In genomic region chr12:118103601-118104382, GRCh38 we compare ENCODE assay signal across 8 cellular contexts. TPM values are rescaled to one million over a fixed set of nuclear protein-coding genes. Genes with fewer than 3 reads are reported as not detected.
DNase-seq lines count a peak whose midpoint lies in the region; ATAC-seq, FAIRE-seq and TF ChIP-seq lines count a peak whose summit lies in the region.

VSIG10 (minus strand) TSS chr12:118104011; CDS start chr12:118103671, 340 bp downstream.

- no peaks in the 10 kb centered on the region for H3K9me2 ChIP-seq in Karpas-422 (replicated peaks; ENCODE audit: insufficient read depth, low read length)

- no peak for TF ChIP-seq CTCF in cardiac fibroblast (IDR thresholded peaks at IDR 0.05; ENCODE audit: low read depth, low read length)
- TF ChIP-seq CTCF in retinal pigment epithelial cell (conservative IDR thresholded peaks at IDR 0.05; ENCODE audit: low read depth, low read length), result no peak

- H3K36me3 ChIP-seq in Karpas-422 (ENCODE audit: insufficient read depth, low read length) (no peaks in the 10 kb centered on the region), iPS-18a (ENCODE audit: control insufficient read depth, low read depth, low read length) (peaks cover 8% of the 10 kb centered on the region)

- intact Hi-C loops in activated CD4-positive, alpha-beta T cell treated with anti-CD3 and anti-CD28 coated beads for 36 hours (cut with DNase I, micrococcal nuclease), result loop anchor here in 1 of 2 experiments (10.0 kb wide), 1 partner anchor 229 kb away; no protein-coding TSS in a partner anchor

- H3K4me3 ChIP-seq in Karpas-422 (ENCODE audit: low read length) (peak within 1 kb of the TSS; percentile 85), cardiac fibroblast (replicated peaks in 1 of 2; ENCODE audit: low read depth in 2 of 2, low read length in 2 of 2) (peak within 1 kb of the TSS; percentile 72 to 75), iPS-18a (ENCODE audit: low read length) (peak within 1 kb of the TSS; percentile 86), retinal pigment epithelial cell (ENCODE audit: low read length) (peak within 1 kb of the TSS; percentile 72)

- DNase-seq in activated CD4-positive, alpha-beta T cell treated with anti-CD3 and anti-CD28 coated beads for 36 hours, result peak; percentile 35
- DNase-seq in activated CD4-positive, alpha-beta T cell treated with anti-CD3 and anti-CD28 coated beads for 1 hour, result no peak
- DNase-seq in Karpas-422 (peak; percentile 54), cardiac fibroblast (ENCODE audit: low read depth in 2 of 2) (peak; percentile 52 to 68), retinal pigment epithelial cell (ENCODE audit: low read depth) (no peak), GM19239 (ENCODE audit: insufficient read length, low spot score) (no peak)

- H3K36me3 Mint-ChIP-seq in activated CD4-positive, alpha-beta T cell treated with anti-CD3 and anti-CD28 coated beads for 36 hours (ENCODE audit: low read depth), result no peaks in the 10 kb centered on the region

- H3K27me3 Mint-ChIP-seq in activated CD4-positive, alpha-beta T cell treated with anti-CD3 and anti-CD28 coated beads for 36 hours, result peaks cover 19% of the 10 kb centered on the region

- H3K4me1 Mint-ChIP-seq in activated CD4-positive, alpha-beta T cell treated with anti-CD3 and anti-CD28 coated beads for 36 hours, result peaks cover 6% of the 10 kb centered on the region

- H3K27me3 ChIP-seq in Karpas-422 (ENCODE audit: low read length), result no peaks in the 10 kb centered on the region
- H3K27me3 ChIP-seq in iPS-18a (ENCODE audit: control insufficient read depth, insufficient read depth, low read length), result no peaks in the 10 kb centered on the region

- peak within 1 kb of the TSS; percentile 71 for H3K4me3 Mint-ChIP-seq in activated CD4-positive, alpha-beta T cell treated with anti-CD3 and anti-CD28 coated beads for 36 hours

- H3K9me3 Mint-ChIP-seq in activated CD4-positive, alpha-beta T cell treated with anti-CD3 and anti-CD28 coated beads for 36 hours (ENCODE audit: low read depth), result no peaks in the 10 kb centered on the region

- POLR2A ChIA-PET in activated CD4-positive, alpha-beta T cell treated with anti-CD3 and anti-CD28 coated beads for 36 hours (lab: Charles Lee), result interaction anchor here (0.6 kb wide), 1 partner anchor 69 kb away, joined by 3 read pairs; no protein-coding TSS in a partner anchor

- no peak within 1 kb of the TSS for H3K27ac Mint-ChIP-seq in activated CD4-positive, alpha-beta T cell treated with anti-CD3 and anti-CD28 coated beads for 36 hours

- CTCF ChIA-PET in activated CD4-positive, alpha-beta T cell treated with anti-CD3 and anti-CD28 coated beads for 36 hours (lab: Charles Lee), result interaction anchor here (0.9 kb wide), 1 partner anchor 32 kb away, joined by 4 read pairs; the partner anchor contains the start of gene PEBP1

- H3K9ac ChIP-seq in Karpas-422 (ENCODE audit: low read length) (peak within 1 kb of the TSS; percentile 75), iPS-18a (ENCODE audit: low read length) (peak within 1 kb of the TSS; percentile 86)

- FAIRE-seq in GM19239 (lab: Jason Lieb, UNC), result no peak

- H4K20me1 ChIP-seq in Karpas-422 (ENCODE audit: insufficient read depth, low read depth, low read length), result no peaks in the 10 kb centered on the region

- H3K79me2 ChIP-seq in Karpas-422 (ENCODE audit: low read length), result no peaks in the 10 kb centered on the region

- peak within 1 kb of the TSS; percentile 96 for H3K4me2 ChIP-seq in Karpas-422 (ENCODE audit: low read depth, low read length, poor library complexity, severe bottlenecking)

- H3K9me3 ChIP-seq in Karpas-422 (ENCODE audit: low read length) (no peaks in the 10 kb centered on the region), iPS-18a (ENCODE audit: control insufficient read depth, low read depth, low read length) (no peaks in the 10 kb centered on the region)

- peak; percentile 61 for ATAC-seq in activated CD4-positive, alpha-beta T cell treated with anti-CD3 and anti-CD28 coated beads for 36 hours
- ATAC-seq in SK-N-SH treated with all-trans-retinoic acid at 6 μM for 48 hours, result peak; percentile 87

- peaks cover 28% of the 10 kb centered on the region for H3K4me1 ChIP-seq in Karpas-422 (ENCODE audit: low read length)
- H3K4me1 ChIP-seq in iPS-18a (ENCODE audit: control insufficient read depth, low read depth, low read length), result peaks cover 7% of the 10 kb centered on the region

- peak within 1 kb of the TSS; percentile 91 for H2AFZ ChIP-seq in Karpas-422 (ENCODE audit: low read length)

- no peak within 1 kb of the TSS for H3K27ac ChIP-seq in Karpas-422 (ENCODE audit: low read length)
- peak within 1 kb of the TSS; percentile 62 for H3K27ac ChIP-seq in iPS-18a (ENCODE audit: low read length)

TF ChIP-seq in SK-N-SH treated with all-trans-retinoic acid at 6 μM for 48 hours, 23 proteins besides CTCF, POLR2A, EP300 and RAD21:
- TF ChIP-seq ZNF70 (CRISPR knock-in tag; IDR thresholded peaks at IDR 0.05) (0 out of 2 replicates have a peak, but pooled peaks have one; percentile 46), ZFP30 (CRISPR knock-in tag; IDR thresholded peaks at IDR 0.05) (no peak)

RNA-seq across cellular contexts. Expression of gene VSIG10, which starts in this region (rescaled TPM):
- total RNA-seq in activated CD4-positive, alpha-beta T cell treated with anti-CD3 and anti-CD28 coated beads for 36 hours, result 1 to 10 TPM; 6.5 to 8.2 TPM
- 5.0 and 23.2 TPM in 2 replicates for total RNA-seq in Karpas-422 (2014; rRNA removed; shearing (Covaris generic); ENCODE audit: low replicate concordance)

Comparison
In these comparisons a context has a peak if more than half of its experiments do, and no peak if none do; other contexts are left out.
1. DNase-seq: peak in activated CD4-positive, alpha-beta T cell treated with anti-CD3 and anti-CD28 coated beads for 36 hours (single experiment), Karpas-422 (single experiment) and cardiac fibroblast (2 of 2); none in activated CD4-positive, alpha-beta T cell treated with anti-CD3 and anti-CD28 coated beads for 1 hour (single experiment), retinal pigment epithelial cell (single experiment) and GM19239 (single experiment).
2. Peak in every context shown above with its lines, with median percentiles within 50 percentile points of each other: H3K4me3 ChIP-seq.